ENCODE assay signal across 1 cellular context in genomic region chr4:2462218-2462991, GRCh38.
TF ChIP-seq lines count a peak whose summit lies in the region.

No MANE protein-coding gene starts in this region.

TF ChIP-seq in K562, 482 proteins besides CTCF, POLR2A, EP300 and RAD21 (continued from another document and continues in another):
- TF ChIP-seq CUX1 (CRISPR knock-in tag; IDR thresholded peaks at IDR 0.05) = no peak
- no peak for TF ChIP-seq RERE (CRISPR knock-in tag; IDR thresholded peaks at IDR 0.05; ENCODE audit: borderline replicate concordance)
- peak in 1 of 2 experiments; percentile 30; a peak in 1 of 4 replicates for TF ChIP-seq SIN3A (IDR thresholded peaks at IDR 0.05; ENCODE audit: borderline replicate concordance in 2 of 2, control insufficient read depth in 1 of 2, low read depth in 2 of 2, low read length in 2 of 2)
- no peak for TF ChIP-seq IFI16 (CRISPR knock-in tag; IDR thresholded peaks at IDR 0.05)
- TF ChIP-seq ZMIZ1 (IDR thresholded peaks at IDR 0.05; ENCODE audit: low read depth in 2 of 2, low read length in 2 of 2) = no peak
- no peak for TF ChIP-seq MITF (IDR thresholded peaks at IDR 0.05)
- no peak; the same call in none of the 2 replicates for TF ChIP-seq GABPB1 (CRISPR knock-in tag; IDR thresholded peaks at IDR 0.05)
- no peak for TF ChIP-seq ZNF589 (CRISPR knock-in tag; IDR thresholded peaks at IDR 0.05; ENCODE audit: low read depth)
- no peak for TF ChIP-seq ZBTB26 (CRISPR knock-in tag; IDR thresholded peaks at IDR 0.05)
- TF ChIP-seq RFX7 (CRISPR knock-in tag; IDR thresholded peaks at IDR 0.05) = no peak
- peak; percentile 66 for TF ChIP-seq CTBP1 (IDR thresholded peaks at IDR 0.05; ENCODE audit: borderline replicate concordance)
- peak; percentile 95 for TF ChIP-seq FOXP1 (CRISPR knock-in tag; IDR thresholded peaks at IDR 0.05)
- TF ChIP-seq POU5F1 (IDR thresholded peaks at IDR 0.05; ENCODE audit: borderline replicate concordance, low read depth, low read length, partially characterized antibody) = no peak
- TF ChIP-seq CREB3L1 (IDR thresholded peaks at IDR 0.05; ENCODE audit: borderline replicate concordance, low read depth) = peak; percentile 55; the same call in 1 of the 2 replicates
- TF ChIP-seq ZEB2 (IDR thresholded peaks at IDR 0.05) = no peak
- TF ChIP-seq ZNF175 (CRISPR knock-in tag; IDR thresholded peaks at IDR 0.05; ENCODE audit: low read depth) = no peak
- TF ChIP-seq EHMT2 (IDR thresholded peaks at IDR 0.05) = no peak
- TF ChIP-seq NR3C1 (CRISPR knock-in tag; IDR thresholded peaks at IDR 0.05) = peak; percentile 77; the same call in 1 of the 2 replicates
- TF ChIP-seq ZNF449 (CRISPR knock-in tag; IDR thresholded peaks at IDR 0.05) = no peak
- TF ChIP-seq ZNF592 (IDR thresholded peaks at IDR 0.05) = peak; percentile 71
- peak; percentile 44; the same call in 1 of the 2 replicates for TF ChIP-seq ZNF740 (CRISPR knock-in tag; IDR thresholded peaks at IDR 0.05)
- TF ChIP-seq ZNF740 (tag; IDR thresholded peaks at IDR 0.05) = no peak
- TF ChIP-seq ZNF644 (tag; IDR thresholded peaks at IDR 0.05; ENCODE audit: low read depth) = no peak
- TF ChIP-seq TCF3 (CRISPR knock-in tag; IDR thresholded peaks at IDR 0.05) = 0 out of 2 replicates have a peak, but pooled peaks have one; percentile 7
